ENCODE assay signal across 22 cellular contexts in the genomic region with DNA sequence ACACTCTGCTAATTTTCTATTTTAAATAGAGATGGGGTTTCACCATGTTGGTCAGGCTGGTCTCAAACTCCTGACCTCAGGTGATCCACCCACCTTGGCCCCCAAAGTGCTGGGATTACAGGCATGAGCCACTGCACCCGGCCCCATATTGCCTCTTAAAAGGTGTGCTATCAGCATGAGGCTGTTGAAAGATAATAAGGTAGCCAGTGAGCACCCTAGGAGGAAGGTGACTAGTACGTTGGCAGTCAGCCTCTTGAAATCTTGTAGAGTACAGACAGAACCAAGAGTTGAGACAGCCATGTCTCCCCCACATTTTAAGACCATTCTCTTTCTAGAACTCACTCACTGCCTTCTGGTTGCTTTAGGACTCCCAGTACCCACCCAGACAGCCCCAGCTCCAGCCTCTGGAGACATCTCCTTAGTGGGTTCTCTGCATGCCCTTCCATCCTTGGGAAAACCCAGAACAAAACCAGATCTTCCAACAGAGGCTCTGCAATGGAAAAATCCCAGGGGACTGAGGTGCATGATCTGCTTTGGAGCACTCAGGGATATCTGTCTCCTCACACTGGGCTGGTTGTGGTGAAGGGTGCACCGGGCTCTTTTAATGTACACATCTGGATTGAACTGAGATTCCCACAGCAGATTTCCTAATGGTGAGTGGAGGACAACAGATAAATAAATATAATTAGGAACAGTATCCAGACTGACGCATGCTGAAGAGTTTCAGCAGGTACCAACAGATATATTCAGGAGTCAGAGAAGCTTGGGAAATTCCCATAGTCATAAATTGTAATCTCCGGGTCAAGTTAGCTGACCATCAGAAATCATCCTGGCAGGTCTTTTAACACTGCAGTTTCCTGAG. TPM values are rescaled to one million over a fixed set of nuclear protein-coding genes. Genes with fewer than 3 reads are reported as not detected.
A peak's percentile ranks its signal among the peaks of the same experiment; 100 is the strongest.
DNase-seq lines count a peak whose midpoint lies in the region; ATAC-seq and TF ChIP-seq lines count a peak whose summit lies in the region.
"Had no signal": no experiment of that assay in that cellular context is flagged by ENCODE, and none has a peak within 500 bp of the region (broad histone marks: within the 10 kb centered on the region; RNA-seq: fewer than 3 reads in every experiment).

No MANE protein-coding gene starts in this region.

- H3K27ac ChIP-seq in cardiac muscle cell (peak overlapping the region; percentile 30), hepatocyte (peak overlapping the region; percentile 79)
- H3K27ac ChIP-seq: A549; BLaER1 treated with 17β-estradiol and CSF1 and Interleukin-3, amounts not matched to agents 10 nM and 100 nM; GM23248 had no signal

- no peaks in the 10 kb centered on the region for H3K36me3 Mint-ChIP-seq in type B pancreatic cell
- H3K36me3 Mint-ChIP-seq: CD14-positive monocyte; CD8-positive, alpha-beta memory T cell had no signal

- no peaks in the 10 kb centered on the region for H3K9me3 ChIP-seq in cardiac muscle cell (ENCODE audit: low read depth)
- H3K9me3 ChIP-seq in hepatocyte (ENCODE audit: low read depth), result no peaks in the 10 kb centered on the region
- H3K9me3 ChIP-seq: A549; BLaER1 treated with 17β-estradiol and CSF1 and Interleukin-3, amounts not matched to agents 10 nM and 100 nM had no signal

- ATAC-seq in left cardiac atrium (no peak), GM18502 (IDR thresholded peaks at IDR 0.05; ENCODE audit: poor library complexity, unreplicated experiment) (no peak)
- ATAC-seq: A549 had no signal

- H3K9me2 ChIP-seq in hepatocyte (replicated peaks; ENCODE audit: insufficient read depth), result no peaks in the 10 kb centered on the region

- WGBS in hepatocyte (ENCODE audit: low lambda C conversion rate, missing lambda C conversion rate), result 64% methylated on average over 5 of the region's 5 CpGs

- TF ChIP-seq CTCF in cardiac muscle cell (IDR thresholded peaks at IDR 0.05; ENCODE audit: low read depth, low read length), result no peak
- TF ChIP-seq CTCF in hepatocyte (IDR thresholded peaks at IDR 0.05; ENCODE audit: poor library complexity), result no peak
- no peak for TF ChIP-seq CTCF in type B pancreatic cell (conservative IDR thresholded peaks at IDR 0.05)

- H3K4me3 ChIP-seq in cardiac muscle cell (no peak overlapping the region), hepatocyte (no peak overlapping the region)
- H3K4me3 ChIP-seq: A549; BLaER1 treated with 17β-estradiol and CSF1 and Interleukin-3, amounts not matched to agents 10 nM and 100 nM; GM23248 had no signal

- DNase-seq in cardiac muscle cell (ENCODE audit: low read depth in 1 of 2, low spot score in 1 of 2) (no peak), left cardiac atrium (no peak), amniotic epithelial cell (ENCODE audit: low read depth) (peak; percentile 86), hepatocyte (ENCODE audit: low spot score) (no peak), type B pancreatic cell (ENCODE audit: extremely low spot score, unreplicated experiment) (no peak)
- no peak for DNase-seq in stimulated activated CD4-positive, alpha-beta T cell treated with anti-CD3 and anti-CD28 coated beads, Interleukin-4, amount 100 ng/mL, for 4 hours
- DNase-seq: 8988T; CD4-positive, alpha-beta T cell; CD8-positive, alpha-beta memory T cell; DMS 273 treated with DMSO at 0.1 percent for 48 hours; DMS53; DMS79 treated with DMSO at 0.1 percent for 48 hours; GM23248; H7; HCEC 1CT had no signal

- H3K4me3 Mint-ChIP-seq in type B pancreatic cell, result no peak overlapping the region
- H3K4me3 Mint-ChIP-seq: B cell; CD14-positive monocyte; CD4-positive, alpha-beta T cell; CD8-positive, alpha-beta memory T cell had no signal

- H3K4me1 Mint-ChIP-seq in type B pancreatic cell (ENCODE audit: unreplicated experiment), result no peaks in the 10 kb centered on the region
- H3K4me1 Mint-ChIP-seq: B cell; CD14-positive monocyte; CD8-positive, alpha-beta memory T cell had no signal

- no peaks in the 10 kb centered on the region for H3K9me3 Mint-ChIP-seq in type B pancreatic cell
- H3K9me3 Mint-ChIP-seq: CD14-positive monocyte; CD4-positive, alpha-beta T cell; CD8-positive, alpha-beta memory T cell had no signal

- H3K79me2 ChIP-seq in hepatocyte, result no peaks in the 10 kb centered on the region

- peaks cover 9% of the 10 kb centered on the region for H3K27me3 Mint-ChIP-seq in type B pancreatic cell

- H3K4me2 ChIP-seq in hepatocyte, result no peak overlapping the region
- H3K4me2 ChIP-seq: A549; BLaER1 treated with 17β-estradiol and CSF1 and Interleukin-3, amounts not matched to agents 10 nM and 100 nM had no signal

- intact Hi-C loops in left cardiac atrium (cut with DNase I), result no loop called here

- H3K27ac Mint-ChIP-seq in type B pancreatic cell, result no peak overlapping the region
- H3K27ac Mint-ChIP-seq: B cell; CD4-positive, alpha-beta T cell; CD8-positive, alpha-beta memory T cell had no signal

- H3K27me3 ChIP-seq in cardiac muscle cell, result no peaks in the 10 kb centered on the region
- no peaks in the 10 kb centered on the region for H3K27me3 ChIP-seq in hepatocyte
- H3K27me3 ChIP-seq: BLaER1 treated with 17β-estradiol and CSF1 and Interleukin-3, amounts not matched to agents 10 nM and 100 nM had no signal

- H3K36me3 ChIP-seq in cardiac muscle cell (no peaks in the 10 kb centered on the region), hepatocyte (replicated peaks; ENCODE audit: insufficient read depth, low read depth) (no peaks in the 10 kb centered on the region)
- H3K36me3 ChIP-seq: BLaER1 treated with 17β-estradiol and CSF1 and Interleukin-3, amounts not matched to agents 10 nM and 100 nM had no signal

- H2AFZ ChIP-seq in hepatocyte, result no peak overlapping the region
- H2AFZ ChIP-seq: GM23248 had no signal

- peaks cover 26% of the 10 kb centered on the region for H3K4me1 ChIP-seq in cardiac muscle cell (ENCODE audit: low read depth)
- H3K4me1 ChIP-seq in hepatocyte (ENCODE audit: insufficient read depth), result peaks cover 12% of the 10 kb centered on the region
- H3K4me1 ChIP-seq: A549 had no signal

- H4K20me1 ChIP-seq in hepatocyte (ENCODE audit: insufficient read depth, poor library complexity, severe bottlenecking), result no peaks in the 10 kb centered on the region
- H4K20me1 ChIP-seq: BLaER1 treated with 17β-estradiol and CSF1 and Interleukin-3, amounts not matched to agents 10 nM and 100 nM had no signal

RNA-seq across cellular contexts. Expression of a gene that starts 49.4 kb away (rescaled TPM):
- total RNA-seq in cardiac muscle cell (0.12 TPM in 1 of 2 replicates, not detected in the other), left cardiac atrium (not detected), hepatocyte (0.20 TPM in 1 of 2 replicates, not detected in the other), type B pancreatic cell (ENCODE audit: low replicate concordance) (0.65 TPM in 1 of 2 replicates, not detected in the other)
- polyA plus RNA-seq in cardiac muscle cell (1.2 TPM in 1 of 2 replicates, not detected in the other), hepatocyte (0.51 and 0.52 TPM in 2 replicates)
- total RNA-seq: CD4-positive, alpha-beta T cell; CD8-positive, alpha-beta memory T cell; Daoy; GM23248; H1; H7 had no signal
- polyA plus RNA-seq: CD14-positive monocyte; CD8-positive, alpha-beta memory T cell; GM23248; H1 had no signal
